ENCODE assay signal across 8 cellular contexts in the genomic region with DNA sequence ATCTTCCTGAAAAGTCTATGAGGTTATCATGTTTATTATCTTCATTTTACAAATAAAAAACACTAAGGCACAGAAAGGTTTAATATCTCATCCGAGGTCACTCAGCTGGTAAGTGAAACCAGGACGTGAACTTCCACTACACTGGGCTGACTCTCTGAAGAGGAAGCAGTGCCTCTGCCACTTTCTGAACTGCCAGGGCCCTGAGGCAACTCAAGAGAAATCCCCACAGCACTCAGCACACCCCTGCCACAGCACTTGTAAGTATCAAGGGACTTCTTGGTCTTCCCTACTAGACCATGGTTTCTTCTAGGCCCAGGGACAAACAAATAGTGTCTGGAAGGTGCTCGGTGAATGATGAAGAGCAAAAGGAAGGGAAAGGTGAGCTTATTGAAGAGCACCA.
DNase-seq lines count a peak whose midpoint lies in the region; ATAC-seq lines count a peak whose summit lies in the region.

No MANE protein-coding gene starts in this region.

- H3K4me3 ChIP-seq in HAP-1: no peak overlapping the region

- no peaks in the 10 kb centered on the region for H3K9me3 ChIP-seq in HAP-1

- H3K27me3 ChIP-seq in HAP-1 (ENCODE audit: low read depth): no peaks in the 10 kb centered on the region

- H3K4me1 ChIP-seq in HAP-1: no peaks in the 10 kb centered on the region

- no peak for DNase-seq in effector memory CD8-positive, alpha-beta T cell
- DNase-seq in DMS153 (lab: John Stamatoyannopoulos, UW) (no peak), 8988T (no peak), NCI-H2107 treated with DMSO at 0.1 percent for 48 hours (lab: John Stamatoyannopoulos, UW; ENCODE audit: unreplicated experiment) (no peak), HAP-1 (ENCODE audit: low spot score in 2 of 2) (no peak)

- in situ Hi-C loops in HAP-1 (cut with MboI; ENCODE audit: low sequenced_read_pairs): no loop called here

- no peak overlapping the region for H3K4me3 Mint-ChIP-seq in effector memory CD8-positive, alpha-beta T cell
- no peak overlapping the region for H3K4me3 Mint-ChIP-seq in stimulated activated naive CD8-positive, alpha-beta T cell treated with anti-CD3 and anti-CD28 coated beads, Interleukin-15, Interleukin-2, amounts not matched to agents 100 ng/mL and 50 ng/mL, for 24 hours

- no peaks in the 10 kb centered on the region for H3K36me3 Mint-ChIP-seq in effector memory CD8-positive, alpha-beta T cell (ENCODE audit: insufficient read depth)
- H3K36me3 Mint-ChIP-seq in stimulated activated naive CD8-positive, alpha-beta T cell treated with anti-CD3 and anti-CD28 coated beads, Interleukin-15, Interleukin-2, amounts not matched to agents 100 ng/mL and 50 ng/mL, for 24 hours (ENCODE audit: low read depth): no peaks in the 10 kb centered on the region

- no peaks in the 10 kb centered on the region for H3K4me1 Mint-ChIP-seq in effector memory CD8-positive, alpha-beta T cell (ENCODE audit: low read depth in 2 of 2)
- H3K4me1 Mint-ChIP-seq in stimulated activated naive CD8-positive, alpha-beta T cell treated with anti-CD3 and anti-CD28 coated beads, Interleukin-15, Interleukin-2, amounts not matched to agents 100 ng/mL and 50 ng/mL, for 24 hours (ENCODE audit: low read depth): peaks cover 20% of the 10 kb centered on the region

- H3K36me3 ChIP-seq in HAP-1 (replicated peaks): no peaks in the 10 kb centered on the region

- H3K27ac Mint-ChIP-seq in effector memory CD8-positive, alpha-beta T cell: no peak overlapping the region
- peak overlapping the region; percentile 15 for H3K27ac Mint-ChIP-seq in stimulated activated naive CD8-positive, alpha-beta T cell treated with anti-CD3 and anti-CD28 coated beads, Interleukin-15, Interleukin-2, amounts not matched to agents 100 ng/mL and 50 ng/mL, for 24 hours

- peak; percentile 71 for ATAC-seq in GM19438 (IDR thresholded peaks at IDR 0.05; ENCODE audit: low read depth, unreplicated experiment)
- peak; percentile 77 for ATAC-seq in HG03442 (IDR thresholded peaks at IDR 0.05; ENCODE audit: unreplicated experiment)
- peak; percentile 37 for ATAC-seq in effector memory CD8-positive, alpha-beta T cell (replicated peaks)

- H3K9me3 Mint-ChIP-seq in effector memory CD8-positive, alpha-beta T cell: no peaks in the 10 kb centered on the region
- no peaks in the 10 kb centered on the region for H3K9me3 Mint-ChIP-seq in stimulated activated naive CD8-positive, alpha-beta T cell treated with anti-CD3 and anti-CD28 coated beads, Interleukin-15, Interleukin-2, amounts not matched to agents 100 ng/mL and 50 ng/mL, for 24 hours

- H3K27me3 Mint-ChIP-seq in effector memory CD8-positive, alpha-beta T cell: peaks cover 0 to 31% of the 10 kb centered on the region in 2 donors
- H3K27me3 Mint-ChIP-seq in stimulated activated naive CD8-positive, alpha-beta T cell treated with anti-CD3 and anti-CD28 coated beads, Interleukin-15, Interleukin-2, amounts not matched to agents 100 ng/mL and 50 ng/mL, for 24 hours: no peaks in the 10 kb centered on the region
